In genomic region chr3:128889139-128889894, GRCh38 we compare ENCODE assay signal across 22 cellular contexts. TPM values are rescaled to one million over a fixed set of nuclear protein-coding genes. Genes with fewer than 3 reads are reported as not detected.
DNase-seq lines count a peak whose midpoint lies in the region; ATAC-seq lines count a peak whose summit lies in the region.
"Had no signal": no experiment of that assay in that cellular context is flagged by ENCODE, and none has a peak within 500 bp of the region (broad histone marks: within the 10 kb centered on the region; RNA-seq: fewer than 3 reads in every experiment).

No MANE protein-coding gene starts in this region.

- peak; percentile 28 for ATAC-seq in stimulated activated naive CD8-positive, alpha-beta T cell treated with anti-CD3 and anti-CD28 coated beads, Interleukin-15, Interleukin-2, amounts not matched to agents 100 U/mL and 50 U/mL, for 24 hours
- no peak for ATAC-seq in stimulated activated naive CD8-positive, alpha-beta T cell treated with anti-CD3 and anti-CD28 coated beads, Interleukin-15, amount 100 ng/mL, for 72 hours
- ATAC-seq in esophagus mucosa, result peak; percentile 64
- ATAC-seq in stimulated activated naive B cell treated with anti-CD40 and anti-IgM and Interleukin-4, amounts not matched to agents 10 μg/mL and 1 μg/mL and 100 μg/mL, for 72 hours (replicated peaks), result no peak
- ATAC-seq: Right ventricle myocardium inferior had no signal

- H3K4me3 Mint-ChIP-seq in activated CD4-positive, alpha-beta T cell treated with anti-CD3 and anti-CD28 coated beads, Interleukin-2, amount 10 ng/mL, durations not matched to agents 24 days and 14 days, result no peak overlapping the region
- H3K4me3 Mint-ChIP-seq in stimulated activated naive CD8-positive, alpha-beta T cell treated with anti-CD3 and anti-CD28 coated beads, Interleukin-15, amount 100 ng/mL, for 72 hours, result no peak overlapping the region
- no peak overlapping the region for H3K4me3 Mint-ChIP-seq in stimulated activated naive B cell treated with anti-CD40 and anti-IgM and Interleukin-4, amounts not matched to agents 10 μg/mL and 1 μg/mL and 100 μg/mL, for 72 hours
- H3K4me3 Mint-ChIP-seq: HFFc6 had no signal

- peaks cover 36% of the 10 kb centered on the region for H3K36me3 Mint-ChIP-seq in activated CD4-positive, alpha-beta T cell treated with anti-CD3 and anti-CD28 coated beads, Interleukin-2, amount 10 ng/mL, durations not matched to agents 24 days and 14 days (ENCODE audit: low read depth)
- H3K36me3 Mint-ChIP-seq in stimulated activated naive B cell treated with anti-CD40 and anti-IgM and Interleukin-4, amounts not matched to agents 10 μg/mL and 1 μg/mL and 100 μg/mL, for 72 hours, result peaks cover 10 to 34% of the 10 kb centered on the region in 2 donors

- intact Hi-C loops in activated CD4-positive, alpha-beta T cell treated with anti-CD3 and anti-CD28 coated beads, Interleukin-2, amount 10 ng/mL, durations not matched to agents 24 days and 14 days (cut with micrococcal nuclease), result no loop called here

- H3K27me3 Mint-ChIP-seq in activated CD4-positive, alpha-beta T cell treated with anti-CD3 and anti-CD28 coated beads, Interleukin-2, amount 10 ng/mL, durations not matched to agents 24 days and 14 days, result no peaks in the 10 kb centered on the region
- no peaks in the 10 kb centered on the region for H3K27me3 Mint-ChIP-seq in stimulated activated naive CD8-positive, alpha-beta T cell treated with anti-CD3 and anti-CD28 coated beads, Interleukin-15, amount 100 ng/mL, for 72 hours
- H3K27me3 Mint-ChIP-seq in stimulated activated naive B cell treated with anti-CD40 and anti-IgM and Interleukin-4, amounts not matched to agents 10 μg/mL and 1 μg/mL and 100 μg/mL, for 72 hours, result no peaks in the 10 kb centered on the region

- no peak for DNase-seq in activated CD4-positive, alpha-beta T cell treated with anti-CD3 and anti-CD28 coated beads, Interleukin-2, amount 10 ng/mL, durations not matched to agents 24 days and 14 days
- DNase-seq in activated CD4-positive, alpha-beta T cell treated with anti-CD3 and anti-CD28 coated beads for 1 hour, result no peak
- no peak for DNase-seq in stimulated activated naive CD8-positive, alpha-beta T cell treated with anti-CD3 and anti-CD28 coated beads, Interleukin-15, Interleukin-2, amounts not matched to agents 100 U/mL and 50 U/mL, for 24 hours
- no peak for DNase-seq in stimulated activated naive CD8-positive, alpha-beta T cell treated with anti-CD3 and anti-CD28 coated beads, Interleukin-15, amount 100 ng/mL, for 72 hours
- no peak for DNase-seq in stimulated activated naive B cell treated with anti-CD40 and anti-IgM and Interleukin-4, amounts not matched to agents 10 μg/mL and 1 μg/mL and 100 μg/mL, for 72 hours
- DNase-seq in nucleus accumbens (lab: John Stamatoyannopoulos, UW) (no peak), GM19240 (ENCODE audit: insufficient read length, low spot score) (no peak)
- DNase-seq: 8988T, EL, GF-D8, H7, HFFc6, KBM-7, MM.1S, NCI-H1048, NCI-H1417 treated with DMSO at 0.1 percent for 48 hours, NCI-H187, NCI-H446, NCI-H526, OCI-M1 had no signal

- H3K4me1 Mint-ChIP-seq in activated CD4-positive, alpha-beta T cell treated with anti-CD3 and anti-CD28 coated beads, Interleukin-2, amount 10 ng/mL, durations not matched to agents 24 days and 14 days, result peaks cover 5% of the 10 kb centered on the region
- H3K4me1 Mint-ChIP-seq in stimulated activated naive CD8-positive, alpha-beta T cell treated with anti-CD3 and anti-CD28 coated beads, Interleukin-15, amount 100 ng/mL, for 72 hours, result peaks cover under 1% of the 10 kb centered on the region
- H3K4me1 Mint-ChIP-seq in stimulated activated naive B cell treated with anti-CD40 and anti-IgM and Interleukin-4, amounts not matched to agents 10 μg/mL and 1 μg/mL and 100 μg/mL, for 72 hours, result no peaks in the 10 kb centered on the region

- no peaks in the 10 kb centered on the region for H3K9me3 Mint-ChIP-seq in activated CD4-positive, alpha-beta T cell treated with anti-CD3 and anti-CD28 coated beads, Interleukin-2, amount 10 ng/mL, durations not matched to agents 24 days and 14 days
- H3K9me3 Mint-ChIP-seq in stimulated activated naive CD8-positive, alpha-beta T cell treated with anti-CD3 and anti-CD28 coated beads, Interleukin-15, amount 100 ng/mL, for 72 hours, result no peaks in the 10 kb centered on the region
- H3K9me3 Mint-ChIP-seq in stimulated activated naive B cell treated with anti-CD40 and anti-IgM and Interleukin-4, amounts not matched to agents 10 μg/mL and 1 μg/mL and 100 μg/mL, for 72 hours, result no peaks in the 10 kb centered on the region
- H3K9me3 Mint-ChIP-seq: HFFc6 had no signal

- H3K27ac Mint-ChIP-seq in activated CD4-positive, alpha-beta T cell treated with anti-CD3 and anti-CD28 coated beads, Interleukin-2, amount 10 ng/mL, durations not matched to agents 24 days and 14 days, result peak overlapping the region; percentile 30
- H3K27ac Mint-ChIP-seq in stimulated activated naive CD8-positive, alpha-beta T cell treated with anti-CD3 and anti-CD28 coated beads, Interleukin-15, amount 100 ng/mL, for 72 hours, result peak overlapping the region in 1 of 2 donors; percentile 61
- peak overlapping the region; percentile 57 for H3K27ac Mint-ChIP-seq in stimulated activated naive B cell treated with anti-CD40 and anti-IgM and Interleukin-4, amounts not matched to agents 10 μg/mL and 1 μg/mL and 100 μg/mL, for 72 hours
- H3K27ac Mint-ChIP-seq: HFFc6 had no signal

RNA-seq across cellular contexts. Expression of gene ACAD9, which starts 9.9 kb away (rescaled TPM):
- 68.5 and 69.2 TPM in 2 replicates for total RNA-seq in activated CD4-positive, alpha-beta T cell treated with anti-CD3 and anti-CD28 coated beads, Interleukin-2, amount 10 ng/mL, durations not matched to agents 24 days and 14 days
- 34.7 TPM for total RNA-seq in esophagus mucosa

Comparison
In these comparisons a context has a peak if more than half of its experiments do, and no peak if none do; other contexts are left out.
1. ATAC-seq: peak in stimulated activated naive CD8-positive, alpha-beta T cell treated with anti-CD3 and anti-CD28 coated beads, Interleukin-15, Interleukin-2, amounts not matched to agents 100 U/mL and 50 U/mL, for 24 hours (single experiment) and esophagus mucosa (single experiment); none in stimulated activated naive CD8-positive, alpha-beta T cell treated with anti-CD3 and anti-CD28 coated beads, Interleukin-15, amount 100 ng/mL, for 72 hours (single experiment) and stimulated activated naive B cell treated with anti-CD40 and anti-IgM and Interleukin-4, amounts not matched to agents 10 μg/mL and 1 μg/mL and 100 μg/mL, for 72 hours (0 of 2).